ENCODE assay signal across 1 cellular context in genomic region chr1:47996060-47996405, GRCh38.
TF ChIP-seq lines count a peak whose summit lies in the region.

No MANE protein-coding gene starts in this region.

TF ChIP-seq in neural cell, 6 proteins besides CTCF, POLR2A, EP300 and RAD21 (continued from another document):
- TF ChIP-seq, protein P1, sequence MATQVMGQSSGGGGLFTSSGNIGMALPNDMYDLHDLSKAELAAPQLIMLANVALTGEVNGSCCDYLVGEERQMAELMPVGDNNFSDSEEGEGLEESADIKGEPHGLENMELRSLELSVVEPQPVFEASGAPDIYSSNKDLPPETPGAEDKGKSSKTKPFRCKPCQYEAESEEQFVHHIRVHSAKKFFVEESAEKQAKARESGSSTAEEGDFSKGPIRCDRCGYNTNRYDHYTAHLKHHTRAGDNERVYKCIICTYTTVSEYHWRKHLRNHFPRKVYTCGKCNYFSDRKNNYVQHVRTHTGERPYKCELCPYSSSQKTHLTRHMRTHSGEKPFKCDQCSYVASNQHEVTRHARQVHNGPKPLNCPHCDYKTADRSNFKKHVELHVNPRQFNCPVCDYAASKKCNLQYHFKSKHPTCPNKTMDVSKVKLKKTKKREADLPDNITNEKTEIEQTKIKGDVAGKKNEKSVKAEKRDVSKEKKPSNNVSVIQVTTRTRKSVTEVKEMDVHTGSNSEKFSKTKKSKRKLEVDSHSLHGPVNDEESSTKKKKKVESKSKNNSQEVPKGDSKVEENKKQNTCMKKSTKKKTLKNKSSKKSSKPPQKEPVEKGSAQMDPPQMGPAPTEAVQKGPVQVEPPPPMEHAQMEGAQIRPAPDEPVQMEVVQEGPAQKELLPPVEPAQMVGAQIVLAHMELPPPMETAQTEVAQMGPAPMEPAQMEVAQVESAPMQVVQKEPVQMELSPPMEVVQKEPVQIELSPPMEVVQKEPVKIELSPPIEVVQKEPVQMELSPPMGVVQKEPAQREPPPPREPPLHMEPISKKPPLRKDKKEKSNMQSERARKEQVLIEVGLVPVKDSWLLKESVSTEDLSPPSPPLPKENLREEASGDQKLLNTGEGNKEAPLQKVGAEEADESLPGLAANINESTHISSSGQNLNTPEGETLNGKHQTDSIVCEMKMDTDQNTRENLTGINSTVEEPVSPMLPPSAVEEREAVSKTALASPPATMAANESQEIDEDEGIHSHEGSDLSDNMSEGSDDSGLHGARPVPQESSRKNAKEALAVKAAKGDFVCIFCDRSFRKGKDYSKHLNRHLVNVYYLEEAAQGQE (IDR thresholded peaks at IDR 0.05; ENCODE audit: borderline replicate concordance), result no peak
- TF ChIP-seq EZH2 (IDR thresholded peaks at IDR 0.05; ENCODE audit: borderline replicate concordance, insufficient read depth, low read length, poor library complexity, severe bottlenecking), result no peak
- no peak for TF ChIP-seq TAF1 (IDR thresholded peaks at IDR 0.05; ENCODE audit: low read depth)
- TF ChIP-seq SMC3 (conservative IDR thresholded peaks at IDR 0.05; ENCODE audit: poor library complexity), result no peak
